Comparison of ENCODE assay signal across 24 cellular contexts in genomic region chrX:2642146-2642545, GRCh38. TPM values are rescaled to one million over a fixed set of nuclear protein-coding genes. Genes with fewer than 3 reads are reported as not detected.
DNase-seq lines count a peak whose midpoint lies in the region; ATAC-seq and TF ChIP-seq lines count a peak whose summit lies in the region.
"Had no signal": no experiment of that assay in that cellular context is flagged by ENCODE, and none has a peak within 500 bp of the region (broad histone marks: within the 10 kb centered on the region; RNA-seq: fewer than 3 reads in every experiment).

No MANE protein-coding gene starts in this region.

- no peak overlapping the region for H3K4me3 Mint-ChIP-seq in natural killer cell treated with Interleukin-12 subunit alpha and Interleukin-12 subunit beta and Interleukin-15 and Interleukin-18, amount 100 ng/mL, for 72 hours
- H3K4me3 Mint-ChIP-seq in natural killer cell (no peak overlapping the region), endodermal cell (no peak overlapping the region), osteocyte (ENCODE audit: unreplicated experiment) (no peak overlapping the region)
- H3K4me3 Mint-ChIP-seq: CD14-positive monocyte; CD4-positive, alpha-beta memory T cell; CD4-positive, CD25-positive, alpha-beta regulatory T cell; CD8-positive, alpha-beta memory T cell had no signal

- peaks cover 4 to 19% of the 10 kb centered on the region in 2 donors for H3K4me1 Mint-ChIP-seq in natural killer cell treated with Interleukin-12 subunit alpha and Interleukin-12 subunit beta and Interleukin-15 and Interleukin-18, amount 100 ng/mL, for 72 hours (ENCODE audit: low read depth in 2 of 2)
- H3K4me1 Mint-ChIP-seq in natural killer cell: peaks cover 10 to 23% of the 10 kb centered on the region in 2 donors
- no peaks in the 10 kb centered on the region for H3K4me1 Mint-ChIP-seq in endodermal cell
- H3K4me1 Mint-ChIP-seq in osteocyte (ENCODE audit: unreplicated experiment): no peaks in the 10 kb centered on the region

- peaks cover 46% of the 10 kb centered on the region for H3K36me3 ChIP-seq in endodermal cell (ENCODE audit: control insufficient read depth, insufficient read depth, low read length)
- H3K36me3 ChIP-seq: BE2C had no signal

- intact Hi-C loops in natural killer cell (cut with micrococcal nuclease): loop anchor here (5.0 kb wide), 1 partner anchor 65 kb away; no protein-coding TSS in a partner anchor

- H3K27ac ChIP-seq in endodermal cell (ENCODE audit: low read depth, low read length): no peak overlapping the region
- H3K27ac ChIP-seq: 22Rv1, A549, BLaER1 had no signal

- DNase-seq in natural killer cell treated with Interleukin-12 subunit alpha and Interleukin-12 subunit beta and Interleukin-15 and Interleukin-18, amount 100 ng/mL, for 72 hours (ENCODE audit: low spot score): peak; percentile 57
- no peak for DNase-seq in natural killer cell
- peak; percentile 30 for DNase-seq in endodermal cell
- peak; percentile 56 for DNase-seq in osteocyte (ENCODE audit: extremely low spot score, unreplicated experiment)
- DNase-seq: ACHN; BE2C; C1 segment of cervical spinal cord; CD4-positive, alpha-beta memory T cell; CD4-positive, CD25-positive, alpha-beta regulatory T cell; CD8-positive, alpha-beta memory T cell; COR-L47; DMS 273 treated with DMSO at 0.1 percent for 48 hours; DMS153; DMS53; DMS79; DND-41; GDM1 had no signal

- H3K4me3 ChIP-seq in endodermal cell (ENCODE audit: low read length): no peak overlapping the region
- H3K4me3 ChIP-seq: A549, BLaER1, GM12878 had no signal

- no peaks in the 10 kb centered on the region for H3K27me3 Mint-ChIP-seq in natural killer cell treated with Interleukin-12 subunit alpha and Interleukin-12 subunit beta and Interleukin-15 and Interleukin-18, amount 100 ng/mL, for 72 hours
- H3K27me3 Mint-ChIP-seq in natural killer cell (ENCODE audit: low read depth in 2 of 2) (no peaks in the 10 kb centered on the region), endodermal cell (ENCODE audit: insufficient read depth) (no peaks in the 10 kb centered on the region), osteocyte (ENCODE audit: unreplicated experiment) (no peaks in the 10 kb centered on the region)
- H3K27me3 Mint-ChIP-seq: CD4-positive, alpha-beta memory T cell; CD4-positive, CD25-positive, alpha-beta regulatory T cell had no signal

- no peaks in the 10 kb centered on the region for H3K9me3 Mint-ChIP-seq in natural killer cell treated with Interleukin-12 subunit alpha and Interleukin-12 subunit beta and Interleukin-15 and Interleukin-18, amount 100 ng/mL, for 72 hours
- H3K9me3 Mint-ChIP-seq in natural killer cell (peaks cover 0 to 3% of the 10 kb centered on the region in 2 donors), endodermal cell (no peaks in the 10 kb centered on the region), osteocyte (ENCODE audit: unreplicated experiment) (no peaks in the 10 kb centered on the region)
- H3K9me3 Mint-ChIP-seq: CD8-positive, alpha-beta memory T cell had no signal

- TF ChIP-seq CTCF in natural killer cell (IDR thresholded peaks at IDR 0.05) (no peak), endodermal cell (conservative IDR thresholded peaks at IDR 0.05) (no peak), osteocyte (IDR thresholded peaks at IDR 0.05) (no peak)

- 92 to 93% methylated on average over 6 to 8 of the region's 8 CpGs for WGBS in endodermal cell (ENCODE audit: insufficient coverage in 1 of 2, insufficient read length in 1 of 2), 2 experiments

- peaks cover 6% of the 10 kb centered on the region for H3K9me3 ChIP-seq in endodermal cell (ENCODE audit: control insufficient read depth, low read length)
- H3K9me3 ChIP-seq: A549, BE2C, BLaER1 had no signal

- no peak overlapping the region for H3K27ac Mint-ChIP-seq in natural killer cell treated with Interleukin-12 subunit alpha and Interleukin-12 subunit beta and Interleukin-15 and Interleukin-18, amount 100 ng/mL, for 72 hours
- H3K27ac Mint-ChIP-seq in natural killer cell: no peak overlapping the region
- H3K27ac Mint-ChIP-seq in endodermal cell: peak overlapping the region; percentile 40
- H3K27ac Mint-ChIP-seq in osteocyte (ENCODE audit: unreplicated experiment): no peak overlapping the region
- H3K27ac Mint-ChIP-seq: CD4-positive, CD25-positive, alpha-beta regulatory T cell; CD8-positive, alpha-beta memory T cell had no signal

- ATAC-seq in natural killer cell treated with Interleukin-12 subunit alpha and Interleukin-12 subunit beta and Interleukin-15 and Interleukin-18, amount 100 ng/mL, for 72 hours: no peak
- ATAC-seq in natural killer cell: no peak
- ATAC-seq in GM21515 (IDR thresholded peaks at IDR 0.05; ENCODE audit: unreplicated experiment): no peak
- no peak for ATAC-seq in HG02623 (IDR thresholded peaks at IDR 0.05; ENCODE audit: unreplicated experiment)
- ATAC-seq: GM12878 had no signal

- no peaks in the 10 kb centered on the region for H3K4me1 ChIP-seq in endodermal cell (ENCODE audit: control insufficient read depth, insufficient read depth, low read length)
- H3K4me1 ChIP-seq: A549, BE2C had no signal

- no peak overlapping the region for H3K9ac ChIP-seq in endodermal cell (ENCODE audit: extremely low read depth, low read length, poor library complexity, severe bottlenecking)
- H3K9ac ChIP-seq: BLaER1 had no signal

- peaks cover 6% of the 10 kb centered on the region for H3K36me3 Mint-ChIP-seq in natural killer cell treated with Interleukin-12 subunit alpha and Interleukin-12 subunit beta and Interleukin-15 and Interleukin-18, amount 100 ng/mL, for 72 hours
- H3K36me3 Mint-ChIP-seq in natural killer cell: no peaks in the 10 kb centered on the region
- H3K36me3 Mint-ChIP-seq in endodermal cell (ENCODE audit: low read depth): peaks cover 67% of the 10 kb centered on the region
- no peaks in the 10 kb centered on the region for H3K36me3 Mint-ChIP-seq in osteocyte (ENCODE audit: unreplicated experiment)

- H3K27me3 ChIP-seq in endodermal cell (ENCODE audit: control insufficient read depth, insufficient read depth, low read length, poor library complexity, severe bottlenecking): no peaks in the 10 kb centered on the region
- H3K27me3 ChIP-seq: BE2C, BLaER1 had no signal

RNA-seq across cellular contexts. Expression of gene CD99, which starts 48.9 kb away (rescaled TPM):
- 100 to 1,000 TPM; 121 to 159 TPM for total RNA-seq in natural killer cell treated with Interleukin-12 subunit alpha and Interleukin-12 subunit beta and Interleukin-15 and Interleukin-18, amount 100 ng/mL, for 72 hours
- total RNA-seq in natural killer cell (100 to 1,000 TPM; 312 to 340 (median 333) TPM), endodermal cell (100 to 1,000 TPM; 314 to 397 TPM), osteocyte (621 and 679 TPM in 2 replicates)
- 226 TPM for polyA plus RNA-seq in endodermal cell (2013, experiment 1 of 2)
- 207 TPM for polyA plus RNA-seq in endodermal cell (2013, experiment 2 of 2)
